Comparison of ENCODE assay signal across 1 cellular context in the genomic region with DNA sequence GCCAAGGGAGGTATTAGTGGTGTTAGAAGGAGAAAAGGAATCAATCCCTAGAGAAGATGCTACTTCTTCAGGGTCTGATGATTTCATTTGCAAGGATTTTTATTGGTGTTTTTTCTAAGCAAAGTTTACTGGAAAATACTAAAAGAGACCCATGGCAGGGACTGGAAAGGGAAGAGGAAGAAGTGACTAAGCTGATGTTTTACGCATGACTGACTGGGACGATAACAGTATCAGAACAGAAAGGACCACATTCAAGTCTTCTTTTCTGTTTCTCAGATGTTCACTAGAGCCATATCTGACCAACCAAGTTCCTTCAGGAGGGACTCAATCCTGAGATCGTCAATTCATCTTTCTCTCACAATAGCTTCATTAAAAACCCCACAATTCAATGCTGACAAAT.
TF ChIP-seq lines count a peak whose summit lies in the region.

No MANE protein-coding gene starts in this region.

TF ChIP-seq in endothelial cell of umbilical vein, 7 proteins besides CTCF, POLR2A, EP300 and RAD21:
- TF ChIP-seq, protein P1, sequence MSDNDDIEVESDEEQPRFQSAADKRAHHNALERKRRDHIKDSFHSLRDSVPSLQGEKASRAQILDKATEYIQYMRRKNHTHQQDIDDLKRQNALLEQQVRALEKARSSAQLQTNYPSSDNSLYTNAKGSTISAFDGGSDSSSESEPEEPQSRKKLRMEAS (IDR thresholded peaks at IDR 0.05; ENCODE audit: insufficient read depth, insufficient read length): no peak
- TF ChIP-seq EZH2 (IDR thresholded peaks at IDR 0.05; ENCODE audit: borderline replicate concordance, low read depth, low read length, severe bottlenecking) (no peak), POLR2AphosphoS5 (IDR thresholded peaks at IDR 0.05; ENCODE audit: insufficient read depth, low read depth, low read length) (no peak), GATA2 (IDR thresholded peaks at IDR 0.05; ENCODE audit: insufficient read depth, insufficient read length, low read depth, low read length) (no peak), JUN (IDR thresholded peaks at IDR 0.05; ENCODE audit: borderline replicate concordance, insufficient read depth, insufficient read length, low read depth) (peak; percentile 18), MYC (IDR thresholded peaks at IDR 0.05; ENCODE audit: low read depth, low read length) (no peak), FOS (IDR thresholded peaks at IDR 0.05; ENCODE audit: borderline replicate concordance, insufficient read depth, low read length) (peak; percentile 60)
